Comparison of ENCODE assay signal across 26 cellular contexts in genomic region chr1:208857471-208857870, GRCh38.
"Had no signal": no experiment of that assay in that cellular context is flagged by ENCODE, and none has a peak within 500 bp of the region (broad histone marks: within the 10 kb centered on the region; RNA-seq: fewer than 3 reads in every experiment).

No MANE protein-coding gene starts in this region.

- H3K4me3 ChIP-seq: lower lobe of right lung, neural progenitor cell, ovary, right atrium auricular region, right lobe of liver, skin epidermis, tibial nerve, uterus had no signal

- H3K27ac ChIP-seq: lower lobe of right lung, neural progenitor cell, neutrophil, ovary, right atrium auricular region, right lobe of liver, skin epidermis, tibial nerve, uterus had no signal

- H3K9ac ChIP-seq: neural progenitor cell had no signal

- H3K9me3 ChIP-seq: lower lobe of right lung, neutrophil, ovary, right atrium auricular region, right lobe of liver, tibial nerve, uterus had no signal

- H3K4me2 ChIP-seq: neural progenitor cell had no signal

- ATAC-seq: left cardiac atrium; left lobe of liver; lower lobe of right lung; natural killer cell; right lobe of liver; stimulated activated naive CD8-positive, alpha-beta T cell treated with anti-CD3 and anti-CD28 coated beads, Interleukin-15, amount 100 ng/mL, for 72 hours had no signal

- DNase-seq: hippocampal formation; kidney glomerular epithelial cell; left cardiac atrium; lower lobe of right lung; mammary epithelial cell; mesenchymal stem cell; naive B cell; natural killer cell; nephron progenitor cell; occipital lobe; ovary; right lobe of liver; stimulated activated CD4-positive, alpha-beta T cell treated with anti-CD3 and anti-CD28 coated beads, Interleukin-12 subunit alpha, Interleukin-12 subunit beta, amount 100 ng/mL, for 4 hours; stimulated activated CD4-positive, alpha-beta T cell treated with anti-CD3 and anti-CD28 coated beads, Interleukin-15, amount 100 ng/mL, for 24 hours; stimulated activated CD4-positive, alpha-beta T cell treated with anti-CD3 and anti-CD28 coated beads, Interleukin-2, amount 100 ng/mL, for 24 hours; stimulated activated CD4-positive, alpha-beta T cell treated with anti-CD3 and anti-CD28 coated beads, Interleukin-4, amount 100 ng/mL, for 1 hour; stimulated activated naive CD4-positive, alpha-beta T cell; stimulated activated naive CD8-positive, alpha-beta T cell treated with anti-CD3 and anti-CD28 coated beads, Interleukin-15, amount 100 ng/mL, for 72 hours; substantia nigra; uterus had no signal

- H3K27me3 ChIP-seq: neural progenitor cell, neutrophil, ovary, right atrium auricular region, right lobe of liver, tibial nerve, uterus had no signal

- H3K4me1 ChIP-seq: lower lobe of right lung, neural progenitor cell, right atrium auricular region, right lobe of liver, tibial nerve, uterus had no signal

- H3K36me3 ChIP-seq: lower lobe of right lung, neural progenitor cell, neutrophil, ovary, right atrium auricular region, right lobe of liver, tibial nerve, uterus had no signal

- H2AFZ ChIP-seq: neural progenitor cell had no signal
